ENCODE assay signal across 14 cellular contexts in genomic region chr12:109877504-109878246, GRCh38. TPM values are rescaled to one million over a fixed set of nuclear protein-coding genes. Genes with fewer than 3 reads are reported as not detected.
DNase-seq lines count a peak whose midpoint lies in the region; ATAC-seq and TF ChIP-seq lines count a peak whose summit lies in the region.
"Had no signal": no experiment of that assay in that cellular context is flagged by ENCODE, and none has a peak within 500 bp of the region (broad histone marks: within the 10 kb centered on the region; RNA-seq: fewer than 3 reads in every experiment).

No MANE protein-coding gene starts in this region.

- H2AFZ ChIP-seq in hepatocyte, result no peak overlapping the region

- DNase-seq in ELF-1 (ENCODE audit: low read depth, low spot score) (peak; percentile 31), hepatocyte (ENCODE audit: low spot score) (no peak), progenitor cell of endocrine pancreas (ENCODE audit: low spot score, unreplicated experiment) (no peak), dermis blood vessel endothelial cell (no peak), COLO668 (lab: John Stamatoyannopoulos, UW; ENCODE audit: unreplicated experiment) (no peak), DMS79 treated with DMSO at 0.1 percent for 48 hours (lab: John Stamatoyannopoulos, UW) (no peak)
- no peak for DNase-seq in activated T-helper 2 cell treated with anti-CD3 and anti-CD28 coated beads, Interferon-gamma antibody, Interleukin-2, Interleukin-4, amounts not matched to agents 10 μg/mL and 5 μg/mL and 100 μg/mL, durations not matched to agents 14 hours and 24 hours and 36 hours (ENCODE audit: low spot score)
- DNase-seq: COR-L47; NCI-H1092 treated with DMSO at 0.1 percent for 48 hours; Right ventricle myocardium superior; stimulated activated CD4-positive, alpha-beta T cell treated with anti-CD3 and anti-CD28 coated beads, Interleukin-1b, Interleukin-23, amount 100 ng/mL, for 48 hours; stimulated activated naive B cell treated with anti-CD40 and anti-IgM and Interleukin-4, amounts not matched to agents 10 μg/mL and 1 μg/mL and 100 μg/mL, for 72 hours had no signal

- peaks cover 3% of the 10 kb centered on the region for H3K27me3 Mint-ChIP-seq in activated T-helper 2 cell treated with anti-CD3 and anti-CD28 coated beads, Interferon-gamma antibody, Interleukin-2, Interleukin-4, amounts not matched to agents 10 μg/mL and 5 μg/mL and 100 μg/mL, durations not matched to agents 14 hours and 24 hours and 36 hours (ENCODE audit: low read depth)
- H3K27me3 Mint-ChIP-seq in progenitor cell of endocrine pancreas, result peaks cover 3% of the 10 kb centered on the region
- H3K27me3 Mint-ChIP-seq: stimulated activated naive B cell treated with anti-CD40 and anti-IgM and Interleukin-4, amounts not matched to agents 10 μg/mL and 1 μg/mL and 100 μg/mL, for 72 hours had no signal

- peaks cover 21% of the 10 kb centered on the region for H3K4me1 ChIP-seq in hepatocyte (ENCODE audit: insufficient read depth)

- H3K36me3 Mint-ChIP-seq in activated T-helper 2 cell treated with anti-CD3 and anti-CD28 coated beads, Interferon-gamma antibody, Interleukin-2, Interleukin-4, amounts not matched to agents 10 μg/mL and 5 μg/mL and 100 μg/mL, durations not matched to agents 14 hours and 24 hours and 36 hours (ENCODE audit: low read depth), result peaks cover 1% of the 10 kb centered on the region
- no peaks in the 10 kb centered on the region for H3K36me3 Mint-ChIP-seq in progenitor cell of endocrine pancreas (ENCODE audit: insufficient read depth)

- 54% methylated on average over 10 of the region's 10 CpGs for whole genome bisulfite sequencing in hepatocyte (ENCODE audit: low lambda C conversion rate, missing lambda C conversion rate)

- peaks cover 55% of the 10 kb centered on the region for H3K79me2 ChIP-seq in hepatocyte

- H3K4me3 ChIP-seq in hepatocyte, result no peak overlapping the region

- intact Hi-C loops in activated T-helper 2 cell treated with anti-CD3 and anti-CD28 coated beads, Interferon-gamma antibody, Interleukin-2, Interleukin-4, amounts not matched to agents 10 μg/mL and 5 μg/mL and 100 μg/mL, durations not matched to agents 14 hours and 24 hours and 36 hours (cut with micrococcal nuclease), result no loop called here

- H3K36me3 ChIP-seq in hepatocyte (replicated peaks; ENCODE audit: insufficient read depth, low read depth), result no peaks in the 10 kb centered on the region

- no peak overlapping the region for H3K27ac ChIP-seq in hepatocyte

- H3K4me2 ChIP-seq in hepatocyte, result peak overlapping the region; percentile 41

- H4K20me1 ChIP-seq in hepatocyte (ENCODE audit: insufficient read depth, poor library complexity, severe bottlenecking), result no peaks in the 10 kb centered on the region

- peak overlapping the region; percentile 41 for H3K4me3 Mint-ChIP-seq in activated T-helper 2 cell treated with anti-CD3 and anti-CD28 coated beads, Interferon-gamma antibody, Interleukin-2, Interleukin-4, amounts not matched to agents 10 μg/mL and 5 μg/mL and 100 μg/mL, durations not matched to agents 14 hours and 24 hours and 36 hours (ENCODE audit: low read depth)
- peak overlapping the region; percentile 49 for H3K4me3 Mint-ChIP-seq in progenitor cell of endocrine pancreas (ENCODE audit: low read depth)

- H3K9me3 ChIP-seq in hepatocyte (ENCODE audit: low read depth), result no peaks in the 10 kb centered on the region

- H3K9me2 ChIP-seq in hepatocyte (replicated peaks; ENCODE audit: insufficient read depth), result no peaks in the 10 kb centered on the region

- no peaks in the 10 kb centered on the region for H3K27me3 ChIP-seq in hepatocyte

- ATAC-seq in GM21526 (IDR thresholded peaks at IDR 0.05; ENCODE audit: low FRiP score, unreplicated experiment), result no peak
- ATAC-seq: stimulated activated naive B cell treated with anti-CD40 and anti-IgM and Interleukin-4, amounts not matched to agents 10 μg/mL and 1 μg/mL and 100 μg/mL, for 72 hours had no signal

- no peak overlapping the region for H3K27ac Mint-ChIP-seq in activated T-helper 2 cell treated with anti-CD3 and anti-CD28 coated beads, Interferon-gamma antibody, Interleukin-2, Interleukin-4, amounts not matched to agents 10 μg/mL and 5 μg/mL and 100 μg/mL, durations not matched to agents 14 hours and 24 hours and 36 hours
- no peak overlapping the region for H3K27ac Mint-ChIP-seq in progenitor cell of endocrine pancreas
- H3K27ac Mint-ChIP-seq: stimulated activated naive B cell treated with anti-CD40 and anti-IgM and Interleukin-4, amounts not matched to agents 10 μg/mL and 1 μg/mL and 100 μg/mL, for 72 hours had no signal

- H3K4me1 Mint-ChIP-seq in activated T-helper 2 cell treated with anti-CD3 and anti-CD28 coated beads, Interferon-gamma antibody, Interleukin-2, Interleukin-4, amounts not matched to agents 10 μg/mL and 5 μg/mL and 100 μg/mL, durations not matched to agents 14 hours and 24 hours and 36 hours (ENCODE audit: low read depth), result peaks cover 36% of the 10 kb centered on the region
- H3K4me1 Mint-ChIP-seq in progenitor cell of endocrine pancreas (ENCODE audit: low read depth), result peaks cover 29% of the 10 kb centered on the region

- no peaks in the 10 kb centered on the region for H3K9me3 Mint-ChIP-seq in activated T-helper 2 cell treated with anti-CD3 and anti-CD28 coated beads, Interferon-gamma antibody, Interleukin-2, Interleukin-4, amounts not matched to agents 10 μg/mL and 5 μg/mL and 100 μg/mL, durations not matched to agents 14 hours and 24 hours and 36 hours
- H3K9me3 Mint-ChIP-seq in progenitor cell of endocrine pancreas (ENCODE audit: low read depth), result no peaks in the 10 kb centered on the region
- H3K9me3 Mint-ChIP-seq: stimulated activated naive B cell treated with anti-CD40 and anti-IgM and Interleukin-4, amounts not matched to agents 10 μg/mL and 1 μg/mL and 100 μg/mL, for 72 hours had no signal

- TF ChIP-seq CTCF in hepatocyte (IDR thresholded peaks at IDR 0.05; ENCODE audit: poor library complexity) (no peak), progenitor cell of endocrine pancreas (IDR thresholded peaks at IDR 0.05; ENCODE audit: unreplicated experiment) (no peak)

RNA-seq across cellular contexts. Expression of gene GLTP, which starts 2.7 kb away (rescaled TPM):
- 26.6 and 27.2 TPM in 2 replicates for total RNA-seq in activated T-helper 2 cell treated with anti-CD3 and anti-CD28 coated beads, Interferon-gamma antibody, Interleukin-2, Interleukin-4, amounts not matched to agents 10 μg/mL and 5 μg/mL and 100 μg/mL, durations not matched to agents 14 hours and 24 hours and 36 hours
- total RNA-seq in hepatocyte (24.9 and 28.4 TPM in 2 replicates), progenitor cell of endocrine pancreas (20.8 and 21.7 TPM in 2 replicates), dermis blood vessel endothelial cell (60.4 and 79.8 TPM in 2 replicates)
- polyA plus RNA-seq in hepatocyte, result 25.3 and 33.4 TPM in 2 replicates

RNA-seq across cellular contexts. Expression of gene TCHP, which starts 22.4 kb away (rescaled TPM):
- 26.0 and 32.6 TPM in 2 replicates for total RNA-seq in activated T-helper 2 cell treated with anti-CD3 and anti-CD28 coated beads, Interferon-gamma antibody, Interleukin-2, Interleukin-4, amounts not matched to agents 10 μg/mL and 5 μg/mL and 100 μg/mL, durations not matched to agents 14 hours and 24 hours and 36 hours
- total RNA-seq in hepatocyte (7.7 and 8.0 TPM in 2 replicates), progenitor cell of endocrine pancreas (19.3 and 20.6 TPM in 2 replicates), dermis blood vessel endothelial cell (7.5 and 17.4 TPM in 2 replicates)
- polyA plus RNA-seq in hepatocyte, result 5.5 and 7.9 TPM in 2 replicates

RNA-seq across cellular contexts. Expression of gene TRPV4, which starts 44.5 kb away (rescaled TPM):
- total RNA-seq in activated T-helper 2 cell treated with anti-CD3 and anti-CD28 coated beads, Interferon-gamma antibody, Interleukin-2, Interleukin-4, amounts not matched to agents 10 μg/mL and 5 μg/mL and 100 μg/mL, durations not matched to agents 14 hours and 24 hours and 36 hours, result not detected in 2 replicates
- total RNA-seq in hepatocyte, result 0.88 and 2.3 TPM in 2 replicates
- 2.7 and 4.7 TPM in 2 replicates for polyA plus RNA-seq in hepatocyte
- total RNA-seq in progenitor cell of endocrine pancreas, result 5.2 and 7.3 TPM in 2 replicates
- total RNA-seq in dermis blood vessel endothelial cell, result 1.4 and 2.5 TPM in 2 replicates
- total RNA-seq: HT-29 had no signal
